In genomic region chr10:70352401-70353097, GRCh38 we compare ENCODE assay signal across 1 cellular context.
A peak's percentile ranks its signal among the peaks of the same experiment; 100 is the strongest.
TF ChIP-seq lines count a peak whose summit lies in the region.

No MANE protein-coding gene starts in this region.

TF ChIP-seq in HepG2, 621 proteins besides CTCF, POLR2A, EP300 and RAD21 (continued from another document and continues in another):
- peak; percentile 89 for TF ChIP-seq ZNF18 (CRISPR knock-in tag; IDR thresholded peaks at IDR 0.05; ENCODE audit: insufficient replicate concordance)
- TF ChIP-seq ZNF816 (CRISPR knock-in tag; IDR thresholded peaks at IDR 0.05; ENCODE audit: borderline replicate concordance), result peak; percentile 68; the same call in 1 of the 2 replicates
- TF ChIP-seq CHD2 (IDR thresholded peaks at IDR 0.05; ENCODE audit: low read depth, low read length), result peak; percentile 36; the same call in 1 of the 2 replicates
- no peak; the same call in 1 of the 2 replicates for TF ChIP-seq SSRP1 (CRISPR knock-in tag; IDR thresholded peaks at IDR 0.05)
- TF ChIP-seq, protein P1, sequence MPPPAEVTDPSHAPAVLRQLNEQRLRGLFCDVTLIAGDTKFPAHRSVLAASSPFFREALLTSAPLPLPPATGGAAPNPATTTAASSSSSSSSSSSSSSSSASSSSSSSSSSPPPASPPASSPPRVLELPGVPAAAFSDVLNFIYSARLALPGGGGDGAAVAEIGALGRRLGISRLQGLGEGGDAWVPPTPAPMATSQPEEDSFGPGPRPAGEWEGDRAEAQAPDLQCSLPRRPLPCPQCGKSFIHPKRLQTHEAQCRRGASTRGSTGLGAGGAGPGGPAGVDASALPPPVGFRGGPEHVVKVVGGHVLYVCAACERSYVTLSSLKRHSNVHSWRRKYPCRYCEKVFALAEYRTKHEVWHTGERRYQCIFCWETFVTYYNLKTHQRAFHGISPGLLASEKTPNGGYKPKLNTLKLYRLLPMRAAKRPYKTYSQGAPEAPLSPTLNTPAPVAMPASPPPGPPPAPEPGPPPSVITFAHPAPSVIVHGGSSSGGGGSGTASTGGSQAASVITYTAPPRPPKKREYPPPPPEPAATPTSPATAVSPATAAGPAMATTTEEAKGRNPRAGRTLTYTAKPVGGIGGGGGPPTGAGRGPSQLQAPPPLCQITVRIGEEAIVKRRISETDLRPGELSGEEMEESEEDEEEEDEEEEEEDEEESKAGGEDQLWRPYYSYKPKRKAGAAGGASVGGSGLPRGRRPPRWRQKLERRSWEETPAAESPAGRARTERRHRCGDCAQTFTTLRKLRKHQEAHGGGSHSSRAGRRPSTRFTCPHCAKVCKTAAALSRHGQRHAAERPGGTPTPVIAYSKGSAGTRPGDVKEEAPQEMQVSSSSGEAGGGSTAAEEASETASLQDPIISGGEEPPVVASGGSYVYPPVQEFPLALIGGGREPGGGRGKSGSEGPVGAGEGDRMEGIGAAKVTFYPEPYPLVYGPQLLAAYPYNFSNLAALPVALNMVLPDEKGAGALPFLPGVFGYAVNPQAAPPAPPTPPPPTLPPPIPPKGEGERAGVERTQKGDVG (CRISPR knock-in tag; IDR thresholded peaks at IDR 0.05; ENCODE audit: borderline replicate concordance), result no peak
- TF ChIP-seq IRF2 (CRISPR knock-in tag; IDR thresholded peaks at IDR 0.05), result 0 out of 2 replicates have a peak, but pooled peaks have one; percentile 45
- TF ChIP-seq ZNF552 (CRISPR knock-in tag; IDR thresholded peaks at IDR 0.05; ENCODE audit: borderline replicate concordance), result no peak
- TF ChIP-seq ZNF143 (CRISPR knock-in tag; IDR thresholded peaks at IDR 0.05), result no peak
- peak; percentile 77 for TF ChIP-seq PHF21A (CRISPR knock-in tag; IDR thresholded peaks at IDR 0.05)
- TF ChIP-seq ISX (CRISPR knock-in tag; conservative IDR thresholded peaks at IDR 0.05), result no peak
- TF ChIP-seq ZNF20 (CRISPR knock-in tag; IDR thresholded peaks at IDR 0.05), result no peak
- no peak for TF ChIP-seq ZNF563 (CRISPR knock-in tag; IDR thresholded peaks at IDR 0.05)
- TF ChIP-seq, protein P2, sequence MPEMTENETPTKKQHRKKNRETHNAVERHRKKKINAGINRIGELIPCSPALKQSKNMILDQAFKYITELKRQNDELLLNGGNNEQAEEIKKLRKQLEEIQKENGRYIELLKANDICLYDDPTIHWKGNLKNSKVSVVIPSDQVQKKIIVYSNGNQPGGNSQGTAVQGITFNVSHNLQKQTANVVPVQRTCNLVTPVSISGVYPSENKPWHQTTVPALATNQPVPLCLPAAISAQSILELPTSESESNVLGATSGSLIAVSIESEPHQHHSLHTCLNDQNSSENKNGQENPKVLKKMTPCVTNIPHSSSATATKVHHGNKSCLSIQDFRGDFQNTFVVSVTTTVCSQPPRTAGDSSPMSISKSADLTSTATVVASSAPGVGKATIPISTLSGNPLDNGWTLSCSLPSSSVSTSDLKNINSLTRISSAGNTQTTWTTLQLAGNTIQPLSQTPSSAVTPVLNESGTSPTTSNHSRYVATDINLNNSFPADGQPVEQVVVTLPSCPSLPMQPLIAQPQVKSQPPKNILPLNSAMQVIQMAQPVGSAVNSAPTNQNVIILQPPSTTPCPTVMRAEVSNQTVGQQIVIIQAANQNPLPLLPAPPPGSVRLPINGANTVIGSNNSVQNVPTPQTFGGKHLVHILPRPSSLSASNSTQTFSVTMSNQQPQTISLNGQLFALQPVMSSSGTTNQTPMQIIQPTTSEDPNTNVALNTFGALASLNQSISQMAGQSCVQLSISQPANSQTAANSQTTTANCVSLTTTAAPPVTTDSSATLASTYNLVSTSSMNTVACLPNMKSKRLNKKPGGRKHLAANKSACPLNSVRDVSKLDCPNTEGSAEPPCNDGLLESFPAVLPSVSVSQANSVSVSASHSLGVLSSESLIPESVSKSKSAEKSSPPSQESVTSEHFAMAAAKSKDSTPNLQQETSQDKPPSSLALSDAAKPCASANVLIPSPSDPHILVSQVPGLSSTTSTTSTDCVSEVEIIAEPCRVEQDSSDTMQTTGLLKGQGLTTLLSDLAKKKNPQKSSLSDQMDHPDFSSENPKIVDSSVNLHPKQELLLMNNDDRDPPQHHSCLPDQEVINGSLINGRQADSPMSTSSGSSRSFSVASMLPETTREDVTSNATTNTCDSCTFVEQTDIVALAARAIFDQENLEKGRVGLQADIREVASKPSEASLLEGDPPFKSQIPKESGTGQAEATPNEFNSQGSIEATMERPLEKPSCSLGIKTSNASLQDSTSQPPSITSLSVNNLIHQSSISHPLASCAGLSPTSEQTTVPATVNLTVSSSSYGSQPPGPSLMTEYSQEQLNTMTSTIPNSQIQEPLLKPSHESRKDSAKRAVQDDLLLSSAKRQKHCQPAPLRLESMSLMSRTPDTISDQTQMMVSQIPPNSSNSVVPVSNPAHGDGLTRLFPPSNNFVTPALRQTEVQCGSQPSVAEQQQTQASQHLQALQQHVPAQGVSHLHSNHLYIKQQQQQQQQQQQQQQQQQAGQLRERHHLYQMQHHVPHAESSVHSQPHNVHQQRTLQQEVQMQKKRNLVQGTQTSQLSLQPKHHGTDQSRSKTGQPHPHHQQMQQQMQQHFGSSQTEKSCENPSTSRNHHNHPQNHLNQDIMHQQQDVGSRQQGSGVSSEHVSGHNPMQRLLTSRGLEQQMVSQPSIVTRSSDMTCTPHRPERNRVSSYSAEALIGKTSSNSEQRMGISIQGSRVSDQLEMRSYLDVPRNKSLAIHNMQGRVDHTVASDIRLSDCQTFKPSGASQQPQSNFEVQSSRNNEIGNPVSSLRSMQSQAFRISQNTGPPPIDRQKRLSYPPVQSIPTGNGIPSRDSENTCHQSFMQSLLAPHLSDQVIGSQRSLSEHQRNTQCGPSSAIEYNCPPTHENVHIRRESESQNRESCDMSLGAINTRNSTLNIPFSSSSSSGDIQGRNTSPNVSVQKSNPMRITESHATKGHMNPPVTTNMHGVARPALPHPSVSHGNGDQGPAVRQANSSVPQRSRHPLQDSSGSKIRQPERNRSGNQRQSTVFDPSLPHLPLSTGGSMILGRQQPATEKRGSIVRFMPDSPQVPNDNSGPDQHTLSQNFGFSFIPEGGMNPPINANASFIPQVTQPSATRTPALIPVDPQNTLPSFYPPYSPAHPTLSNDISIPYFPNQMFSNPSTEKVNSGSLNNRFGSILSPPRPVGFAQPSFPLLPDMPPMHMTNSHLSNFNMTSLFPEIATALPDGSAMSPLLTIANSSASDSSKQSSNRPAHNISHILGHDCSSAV (CRISPR knock-in tag; IDR thresholded peaks at IDR 0.05; ENCODE audit: borderline replicate concordance), result no peak
- 0 out of 2 replicates have a peak, but pooled peaks have one; percentile 17 for TF ChIP-seq MIER3 (CRISPR knock-in tag; IDR thresholded peaks at IDR 0.05; ENCODE audit: borderline replicate concordance)
- TF ChIP-seq, protein P3, sequence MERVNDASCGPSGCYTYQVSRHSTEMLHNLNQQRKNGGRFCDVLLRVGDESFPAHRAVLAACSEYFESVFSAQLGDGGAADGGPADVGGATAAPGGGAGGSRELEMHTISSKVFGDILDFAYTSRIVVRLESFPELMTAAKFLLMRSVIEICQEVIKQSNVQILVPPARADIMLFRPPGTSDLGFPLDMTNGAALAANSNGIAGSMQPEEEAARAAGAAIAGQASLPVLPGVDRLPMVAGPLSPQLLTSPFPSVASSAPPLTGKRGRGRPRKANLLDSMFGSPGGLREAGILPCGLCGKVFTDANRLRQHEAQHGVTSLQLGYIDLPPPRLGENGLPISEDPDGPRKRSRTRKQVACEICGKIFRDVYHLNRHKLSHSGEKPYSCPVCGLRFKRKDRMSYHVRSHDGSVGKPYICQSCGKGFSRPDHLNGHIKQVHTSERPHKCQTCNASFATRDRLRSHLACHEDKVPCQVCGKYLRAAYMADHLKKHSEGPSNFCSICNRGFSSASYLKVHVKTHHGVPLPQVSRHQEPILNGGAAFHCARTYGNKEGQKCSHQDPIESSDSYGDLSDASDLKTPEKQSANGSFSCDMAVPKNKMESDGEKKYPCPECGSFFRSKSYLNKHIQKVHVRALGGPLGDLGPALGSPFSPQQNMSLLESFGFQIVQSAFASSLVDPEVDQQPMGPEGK (CRISPR knock-in tag; IDR thresholded peaks at IDR 0.05), result peak; percentile 68
- TF ChIP-seq, protein P4, sequence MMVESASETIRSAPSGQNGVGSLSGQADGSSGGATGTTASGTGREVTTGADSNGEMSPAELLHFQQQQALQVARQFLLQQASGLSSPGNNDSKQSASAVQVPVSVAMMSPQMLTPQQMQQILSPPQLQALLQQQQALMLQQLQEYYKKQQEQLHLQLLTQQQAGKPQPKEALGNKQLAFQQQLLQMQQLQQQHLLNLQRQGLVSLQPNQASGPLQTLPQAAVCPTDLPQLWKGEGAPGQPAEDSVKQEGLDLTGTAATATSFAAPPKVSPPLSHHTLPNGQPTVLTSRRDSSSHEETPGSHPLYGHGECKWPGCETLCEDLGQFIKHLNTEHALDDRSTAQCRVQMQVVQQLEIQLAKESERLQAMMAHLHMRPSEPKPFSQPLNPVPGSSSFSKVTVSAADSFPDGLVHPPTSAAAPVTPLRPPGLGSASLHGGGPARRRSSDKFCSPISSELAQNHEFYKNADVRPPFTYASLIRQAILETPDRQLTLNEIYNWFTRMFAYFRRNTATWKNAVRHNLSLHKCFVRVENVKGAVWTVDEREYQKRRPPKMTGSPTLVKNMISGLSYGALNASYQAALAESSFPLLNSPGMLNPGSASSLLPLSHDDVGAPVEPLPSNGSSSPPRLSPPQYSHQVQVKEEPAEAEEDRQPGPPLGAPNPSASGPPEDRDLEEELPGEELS (CRISPR knock-in tag; IDR thresholded peaks at IDR 0.05), result peak; percentile 78
- peak; percentile 76 for TF ChIP-seq SAP130 (CRISPR knock-in tag; IDR thresholded peaks at IDR 0.05; ENCODE audit: low read depth)
- TF ChIP-seq ZBTB43 (CRISPR knock-in tag; conservative IDR thresholded peaks at IDR 0.05), result 0 out of 2 replicates have a peak, but pooled peaks have one; percentile 29
- TF ChIP-seq, protein P5, sequence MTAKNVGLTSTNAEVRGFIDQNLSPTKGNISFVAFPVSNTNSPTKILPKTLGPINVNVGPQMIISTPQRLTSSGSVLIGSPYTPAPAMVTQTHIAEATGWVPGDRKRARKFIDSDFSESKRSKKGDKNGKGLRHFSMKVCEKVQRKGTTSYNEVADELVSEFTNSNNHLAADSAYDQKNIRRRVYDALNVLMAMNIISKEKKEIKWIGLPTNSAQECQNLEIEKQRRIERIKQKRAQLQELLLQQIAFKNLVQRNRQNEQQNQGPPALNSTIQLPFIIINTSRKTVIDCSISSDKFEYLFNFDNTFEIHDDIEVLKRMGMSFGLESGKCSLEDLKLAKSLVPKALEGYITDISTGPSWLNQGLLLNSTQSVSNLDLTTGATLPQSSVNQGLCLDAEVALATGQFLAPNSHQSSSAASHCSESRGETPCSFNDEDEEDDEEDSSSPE (CRISPR knock-in tag; IDR thresholded peaks at IDR 0.05), result peak; percentile 16; the same call in 1 of the 2 replicates
- peak; percentile 49 for TF ChIP-seq FOSL2 (CRISPR knock-in tag; IDR thresholded peaks at IDR 0.05)
- TF ChIP-seq ZGPAT (CRISPR knock-in tag; IDR thresholded peaks at IDR 0.05), result peak; percentile 80; the same call in 1 of the 2 replicates
- TF ChIP-seq ZNF317 (CRISPR knock-in tag; IDR thresholded peaks at IDR 0.05), result peak; percentile 89
- peak; percentile 37; the same call in 1 of the 2 replicates for TF ChIP-seq HMGXB3 (CRISPR knock-in tag; IDR thresholded peaks at IDR 0.05; ENCODE audit: borderline replicate concordance)
- TF ChIP-seq SIN3B (IDR thresholded peaks at IDR 0.05; ENCODE audit: low read length), result no peak
- TF ChIP-seq NFIC (IDR thresholded peaks at IDR 0.05; ENCODE audit: low read length), result peak; percentile 90
